Comparison of ENCODE assay signal across 1 cellular context in genomic region chr4:15784959-15785634, GRCh38.
TF ChIP-seq lines count a peak whose summit lies in the region.

No MANE protein-coding gene starts in this region.

TF ChIP-seq in GM12878, 131 proteins besides CTCF, POLR2A, EP300 and RAD21 (continued from another document):
- TF ChIP-seq CEBPZ (IDR thresholded peaks at IDR 0.05; ENCODE audit: low read depth, low read length) (no peak), SUPT20H (IDR thresholded peaks at IDR 0.05; ENCODE audit: borderline replicate concordance, control insufficient read depth, low read depth, low read length) (no peak), CEBPB (IDR thresholded peaks at IDR 0.05; ENCODE audit: borderline replicate concordance in 1 of 2, low read depth in 2 of 2, low read length in 2 of 2) (no peak), POLR2AphosphoS2 (IDR thresholded peaks at IDR 0.05; ENCODE audit: low read depth, low read length) (no peak), RBBP5 (conservative IDR thresholded peaks at IDR 0.05) (no peak), KDM1A (IDR thresholded peaks at IDR 0.05; ENCODE audit: borderline replicate concordance) (no peak), BHLHE40 (IDR thresholded peaks at IDR 0.05; ENCODE audit: borderline replicate concordance in 1 of 2, low read depth in 2 of 2, low read length in 1 of 2) (peak in 1 of 2 experiments; percentile 61; a peak in 1 of 4 replicates), NBN (IDR thresholded peaks at IDR 0.05) (peak; percentile 86), FOS (IDR thresholded peaks at IDR 0.05; ENCODE audit: borderline replicate concordance, extremely low read depth, insufficient read length) (no peak), HDAC2 (IDR thresholded peaks at IDR 0.05) (no peak), RFX5 (IDR thresholded peaks at IDR 0.05; ENCODE audit: low read depth, low read length) (no peak), JUNB (IDR thresholded peaks at IDR 0.05) (peak; percentile 62), MYC (IDR thresholded peaks at IDR 0.05; ENCODE audit: insufficient read depth, insufficient read length, insufficient replicate concordance, low read length, severe bottlenecking) (no peak), RUNX3 (IDR thresholded peaks at IDR 0.05; ENCODE audit: low read length) (peak; percentile 54), ZBTB40 (IDR thresholded peaks at IDR 0.05; ENCODE audit: borderline replicate concordance) (no peak; the same call in 1 of the 2 replicates), ZNF207 (IDR thresholded peaks at IDR 0.05; ENCODE audit: borderline replicate concordance) (no peak), PML (IDR thresholded peaks at IDR 0.05; ENCODE audit: low read length) (no peak), CREM (IDR thresholded peaks at IDR 0.05; ENCODE audit: low read depth) (peak; percentile 77), CBX5 (IDR thresholded peaks at IDR 0.05; ENCODE audit: low read depth) (no peak), PBX3 (IDR thresholded peaks at IDR 0.05; ENCODE audit: insufficient replicate concordance, low read depth, low read length) (no peak), NFYA (IDR thresholded peaks at IDR 0.05; ENCODE audit: borderline replicate concordance, low read depth, low read length) (no peak), ASH2L (IDR thresholded peaks at IDR 0.05; ENCODE audit: borderline replicate concordance, low read depth) (no peak), ATF3 (IDR thresholded peaks at IDR 0.05; ENCODE audit: borderline replicate concordance, extremely low read depth, low read depth, low read length) (no peak), RELB (IDR thresholded peaks at IDR 0.05; ENCODE audit: low read depth) (peak; percentile 74; the same call in 1 of the 2 replicates), ZNF24 (IDR thresholded peaks at IDR 0.05) (no peak), NFXL1 (IDR thresholded peaks at IDR 0.05; ENCODE audit: borderline replicate concordance) (no peak), PRDM15 (CRISPR knock-in tag; IDR thresholded peaks at IDR 0.05) (no peak), SPI1 (IDR thresholded peaks at IDR 0.05; ENCODE audit: borderline replicate concordance, insufficient read depth, low read depth, low read length) (peak; percentile 95), MAX (IDR thresholded peaks at IDR 0.05; ENCODE audit: low read depth, low read length) (no peak), ESRRA (IDR thresholded peaks at IDR 0.05; ENCODE audit: low read length) (no peak), SIX5 (IDR thresholded peaks at IDR 0.05; ENCODE audit: low read depth, low read length, severe bottlenecking) (no peak), SUZ12 (IDR thresholded peaks at IDR 0.05; ENCODE audit: unreplicated experiment) (no peak), ZBTB4 (CRISPR knock-in tag; IDR thresholded peaks at IDR 0.05) (no peak), CBX3 (IDR thresholded peaks at IDR 0.05; ENCODE audit: borderline replicate concordance, low read depth) (no peak), USF1 (IDR thresholded peaks at IDR 0.05; ENCODE audit: borderline replicate concordance, extremely low read length, insufficient read depth, low read depth, low read length) (no peak), SMARCA5 (IDR thresholded peaks at IDR 0.05) (no peak), RELA (IDR thresholded peaks at IDR 0.05; ENCODE audit: borderline replicate concordance, partially characterized antibody) (no peak), CHD2 (IDR thresholded peaks at IDR 0.05; ENCODE audit: borderline replicate concordance, low read depth, low read length) (peak; percentile 57; the same call in 1 of the 2 replicates), GABPA (IDR thresholded peaks at IDR 0.05; ENCODE audit: low read depth) (0 out of 2 replicates have a peak, but pooled peaks have one; percentile 25)
TF ChIP-seq in GM12878: peak in this region for 33.
